26 cellular contexts compared by ENCODE assay signal in genomic region chr2:11141319-11141718, GRCh38.
"Had no signal": no experiment of that assay in that cellular context is flagged by ENCODE, and none has a peak within 500 bp of the region (broad histone marks: within the 10 kb centered on the region; RNA-seq: fewer than 3 reads in every experiment).

No MANE protein-coding gene starts in this region.

- H3K27me3 ChIP-seq: ovary, right lobe of liver, thyroid gland, upper lobe of left lung, vagina had no signal

- DNase-seq: naive thymus-derived CD8-positive, alpha-beta T cell; nephron progenitor cell; nucleus accumbens; ovary; psoas muscle; right cardiac atrium; sigmoid colon; small intestine; stimulated activated CD4-positive, alpha-beta T cell treated with anti-CD3 and anti-CD28 coated beads, Interleukin-15, amount 100 ng/mL, for 24 hours; stimulated activated CD4-positive, alpha-beta T cell treated with anti-CD3 and anti-CD28 coated beads, Interleukin-2, amount 100 ng/mL, for 24 hours; stimulated activated CD4-positive, alpha-beta T cell treated with anti-CD3 and anti-CD28 coated beads, Interleukin-2, amount 100 ng/mL, for 48 hours; stimulated activated CD4-positive, alpha-beta T cell treated with anti-CD3 and anti-CD28 coated beads, Interleukin-4, amount 100 ng/mL, for 24 hours; stimulated activated naive B cell treated with anti-CD40 and anti-IgM and Interleukin-4, amounts not matched to agents 10 μg/mL and 1 μg/mL and 100 μg/mL, for 72 hours; stimulated activated naive CD4-positive, alpha-beta T cell treated with Interleukin-2 at 50 U/mL for 16 hours; stomach; thyroid gland; trophoblast cell; upper lobe of left lung had no signal

- H2AFZ ChIP-seq: parathyroid adenoma had no signal

- H3K4me3 ChIP-seq: ovary, psoas muscle, right lobe of liver, sigmoid colon, stomach, thoracic aorta, thyroid gland, tibial nerve, upper lobe of left lung, vagina had no signal

- H3K4me1 ChIP-seq: psoas muscle, right lobe of liver, sigmoid colon, stomach, thyroid gland, tibial nerve, upper lobe of left lung, vagina had no signal

- H3K79me2 ChIP-seq: parathyroid adenoma had no signal

- ATAC-seq: naive thymus-derived CD8-positive, alpha-beta T cell; natural killer cell treated with Interleukin-12 subunit alpha and Interleukin-12 subunit beta and Interleukin-15 and Interleukin-18, amount 100 ng/mL, for 72 hours; psoas muscle; right cardiac atrium; right lobe of liver; stimulated activated effector memory CD8-positive, alpha-beta T cell treated with anti-CD3 and anti-CD28 coated beads, Interleukin-12 subunit alpha, Interleukin-12 subunit beta, amount 100 ng/mL, for 72 hours; stimulated activated naive B cell treated with anti-CD40 and anti-IgM and Interleukin-4, amounts not matched to agents 10 μg/mL and 1 μg/mL and 100 μg/mL, for 72 hours had no signal

- H3K27ac ChIP-seq: neutrophil, ovary, parathyroid adenoma, psoas muscle, right lobe of liver, sigmoid colon, stomach, thoracic aorta, thyroid gland, tibial nerve, upper lobe of left lung, vagina had no signal

- H3K9me3 ChIP-seq: neutrophil, ovary, psoas muscle, right lobe of liver, stomach, thoracic aorta, thyroid gland, tibial nerve, upper lobe of left lung, vagina had no signal

- H3K9ac ChIP-seq: parathyroid adenoma had no signal

- H3K36me3 ChIP-seq: neutrophil, ovary, right lobe of liver, sigmoid colon, stomach, thoracic aorta, thyroid gland, tibial nerve, upper lobe of left lung, vagina had no signal
